In the genomic region with DNA sequence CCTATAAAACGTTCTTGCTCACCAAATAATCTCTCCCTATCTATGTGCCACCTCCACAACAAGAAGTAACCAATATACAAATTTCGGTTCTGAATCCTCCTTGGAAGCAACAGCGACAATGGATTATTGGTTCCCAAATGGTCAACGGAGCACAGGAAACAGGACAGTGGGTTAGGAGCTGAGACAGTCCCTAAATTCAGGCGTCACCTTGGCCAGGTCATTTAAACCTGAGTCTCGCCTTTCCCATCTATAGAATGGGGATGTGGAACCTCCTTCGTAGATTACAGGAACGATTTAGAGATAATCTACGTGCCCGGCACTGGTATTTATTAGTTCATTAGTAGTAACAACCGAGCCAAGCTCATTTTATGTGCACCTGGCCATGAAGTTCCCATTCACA, we compare ENCODE assay signal across 9 cellular contexts. TPM values are rescaled to one million over a fixed set of nuclear protein-coding genes. Genes with fewer than 3 reads are reported as not detected.
A peak's percentile ranks its signal among the peaks of the same experiment; 100 is the strongest.
DNase-seq lines count a peak whose midpoint lies in the region; ATAC-seq, FAIRE-seq and TF ChIP-seq lines count a peak whose summit lies in the region.
"Had no signal": no experiment of that assay in that cellular context is flagged by ENCODE, and none has a peak within 500 bp of the region (broad histone marks: within the 10 kb centered on the region; RNA-seq: fewer than 3 reads in every experiment).

No MANE protein-coding gene starts in this region.

- H3K4me1 ChIP-seq in A549 (peaks cover 28% of the 10 kb centered on the region), mesodermal cell (ENCODE audit: control insufficient read depth, insufficient read depth, low read length, poor library complexity, severe bottlenecking) (peaks cover 4% of the 10 kb centered on the region), body of pancreas (peaks cover 27% of the 10 kb centered on the region)

- POLR2A ChIA-PET in A549 (lab: Yijun Ruan, JAX) = interaction anchor here (0.6 to 2.5 kb wide), 3 partner anchors 35 to 126 kb away, joined by 7 to 14 read pairs (median 9); a partner anchor contains a TSS
- POLR2A ChIA-PET in MCF 10A (lab: Yijun Ruan, JAX) = interaction anchor here (1.0 to 4.0 kb wide), 10 partner anchors 12 to 126 kb away, joined by 3 to 45 read pairs (median 8); a partner anchor contains a TSS

- no peak for TF ChIP-seq RAD21 in A549 (conservative IDR thresholded peaks at IDR 0.05 in 1 of 2, IDR thresholded peaks at IDR 0.05 in 1 of 2)

- H3K4me3 ChIP-seq in A549 (peak overlapping the region; percentile 98), HFF-Myc (replicated peaks; ENCODE audit: low read depth, low read length) (peak overlapping the region; percentile 92), mesodermal cell (ENCODE audit: extremely low read depth, insufficient read depth, low read length, poor library complexity, severe bottlenecking) (peak overlapping the region; percentile 70), body of pancreas (peak overlapping the region in 1 of 2 donors; percentile 63)

- H3K9me3 ChIP-seq in A549 (no peaks in the 10 kb centered on the region), mesodermal cell (ENCODE audit: control insufficient read depth, low read length) (no peaks in the 10 kb centered on the region), body of pancreas (no peaks in the 10 kb centered on the region)
- H3K9me3 ChIP-seq: spleen had no signal

- no peaks in the 10 kb centered on the region for H3K9me3 Mint-ChIP-seq in MCF 10A (ENCODE audit: unreplicated experiment)

- DNase-seq in A549 (ENCODE audit: low read depth in 1 of 2, low spot score in 1 of 2) = no peak
- no peak for DNase-seq in HFF-Myc (ENCODE audit: extremely low read depth, low read depth)
- DNase-seq in MCF 10A (ENCODE audit: unreplicated experiment) = no peak
- DNase-seq in hepatic stellate cell (ENCODE audit: low spot score) = no peak
- no peak for DNase-seq in body of pancreas

- 65% methylated on average over 11 of the region's 11 CpGs for WGBS in A549 (ENCODE audit: missing lambda C conversion rate)
- WGBS in mesodermal cell (ENCODE audit: insufficient coverage in 2 of 2), 2 experiments = 66 to 79% methylated on average over 8 to 10 of the region's 11 CpGs
- WGBS in body of pancreas, 2 donors = 29 to 48% methylated on average over 11 of the region's 11 CpGs

- CTCF ChIA-PET in A549 (lab: Yijun Ruan, JAX) = interaction anchor here (1.4 to 2.0 kb wide), 2 partner anchors 30 to 34 kb away, joined by 3 to 8 read pairs; no protein-coding TSS in a partner anchor
- CTCF ChIA-PET in MCF 10A (lab: Yijun Ruan, JAX) = interaction anchor here (1.0 to 2.0 kb wide), 7 partner anchors 22 to 961 kb away, joined by 3 to 7 read pairs (median 4); no protein-coding TSS in a partner anchor

- peak overlapping the region; percentile 93 for H3K4me2 ChIP-seq in A549

- H3K36me3 ChIP-seq in mesodermal cell (ENCODE audit: control insufficient read depth, insufficient read depth, low read length) (peaks cover 3% of the 10 kb centered on the region), body of pancreas (replicated peaks in 1 of 2; ENCODE audit: insufficient read depth in 1 of 2, low read depth in 2 of 2) (no peaks in the 10 kb centered on the region)
- H3K36me3 ChIP-seq: spleen had no signal

- TSS peak; percentile 56 for BruUV-seq in MCF 10A (replicated peaks; lab: Mats Ljungman, UMichigan)

- TF ChIP-seq POLR2A in A549 (IDR thresholded peaks at IDR 0.05; ENCODE audit: low read length) = no peak
- TF ChIP-seq POLR2A in body of pancreas (IDR thresholded peaks at IDR 0.05) = no peak

- peak overlapping the region; percentile 93 to 97; a peak in 4 of 6 replicates for H3K27ac ChIP-seq in A549
- H3K27ac ChIP-seq in mesodermal cell (ENCODE audit: low read depth, low read length, severe bottlenecking) = no peak overlapping the region
- H3K27ac ChIP-seq in body of pancreas = peak overlapping the region in 1 of 4 donors; percentile 52

- H3K4me1 Mint-ChIP-seq in MCF 10A (ENCODE audit: insufficient read depth, unreplicated experiment) = peaks cover 25% of the 10 kb centered on the region

- TF ChIP-seq CTCF in A549 (IDR thresholded peaks at IDR 0.05) = no peak
- no peak for TF ChIP-seq CTCF in HFF-Myc (IDR thresholded peaks at IDR 0.05; ENCODE audit: low read depth, low read length, missing control alignments)
- no peak for TF ChIP-seq CTCF in MCF 10A (IDR thresholded peaks at IDR 0.05; ENCODE audit: unreplicated experiment)
- TF ChIP-seq CTCF in body of pancreas (IDR thresholded peaks at IDR 0.05) = no peak

- H3K4me3 Mint-ChIP-seq in MCF 10A (ENCODE audit: unreplicated experiment) = peak overlapping the region; percentile 89

- H3K27me3 ChIP-seq in body of pancreas = no peaks in the 10 kb centered on the region
- H3K27me3 ChIP-seq: spleen had no signal

- no peak for TF ChIP-seq EP300 in A549 (IDR thresholded peaks at IDR 0.05)

- ATAC-seq in A549 (no peak), GM21717 (IDR thresholded peaks at IDR 0.05; ENCODE audit: unreplicated experiment) (no peak), body of pancreas (no peak), GM21528 (IDR thresholded peaks at IDR 0.05; ENCODE audit: low FRiP score, unreplicated experiment) (no peak)

- FAIRE-seq in A549 (lab: Jason Lieb, UNC) = no peak

- intact Hi-C loops in MCF 10A (cut with micrococcal nuclease) = loop anchor here (2.0 kb wide), 1 partner anchor 69 kb away; no protein-coding TSS in a partner anchor
- intact Hi-C loops in body of pancreas (cut with DNase I) = no loop called here

- no peaks in the 10 kb centered on the region for H3K27me3 Mint-ChIP-seq in MCF 10A (ENCODE audit: insufficient read depth, unreplicated experiment)

- H3K36me3 Mint-ChIP-seq in MCF 10A (ENCODE audit: insufficient read depth, unreplicated experiment) = peaks cover 5% of the 10 kb centered on the region

- peak overlapping the region; percentile 76 for H3K27ac Mint-ChIP-seq in MCF 10A (ENCODE audit: low read depth, unreplicated experiment)

TF ChIP-seq in A549, 52 proteins besides CTCF, POLR2A, EP300 and RAD21:
- TF ChIP-seq ZC3H11A (IDR thresholded peaks at IDR 0.05) = no peak
- peak; percentile 92 for TF ChIP-seq KDM1A (IDR thresholded peaks at IDR 0.05; ENCODE audit: low read depth)

RNA-seq across cellular contexts. Expression of a gene that starts 1.1 kb away (rescaled TPM):
- polyA plus RNA-seq in A549 (2011; rRNA removed) (5.2 and 8.8 TPM in 2 replicates), A549 (2017; fragmentation: RNase III; extraction: RNeasy Plus Mini Kit Qiagen cat#74134 plus additional on column Dnase treatment) (5.6 to 6.7 TPM (median 6.3 TPM) in 3 replicates)
- 4.1 and 5.4 TPM in 2 replicates for polyA plus RNA-seq in A549 (2012; cell fraction: cytosol; rRNA removed)
- polyA plus RNA-seq in A549 (2012; cell fraction: nucleus; rRNA removed) = 11.6 and 21.4 TPM in 2 replicates
- polyA minus RNA-seq in A549 (2011; rRNA and poly(A)+ RNA removed) = 9.8 and 13.0 TPM in 2 replicates
- total RNA-seq in MCF 10A (2022) (15.1 and 18.3 TPM in 2 replicates), body of pancreas (10 to 100 TPM in 1 of 2 donors, 1 to 10 TPM in 1; 5.2 to 14.5 TPM)
- polyA plus RNA-seq in mesodermal cell (2013, experiment 1 of 2) = 2.2 TPM
- 1.7 TPM for polyA plus RNA-seq in mesodermal cell (2013, experiment 2 of 2)
